8 cellular contexts compared by ENCODE assay signal in genomic region chr10:22320591-22321155, GRCh38. TPM values are rescaled to one million over a fixed set of nuclear protein-coding genes. Genes with fewer than 3 reads are reported as not detected.
DNase-seq lines count a peak whose midpoint lies in the region; ATAC-seq and TF ChIP-seq lines count a peak whose summit lies in the region.

Gene BMI1 (plus strand): TSS chr10:22321099. CDS start chr10:22326450, 5,351 bp downstream.

- intact Hi-C loops in natural killer cell (cut with micrococcal nuclease), result loop anchor here (5.0 to 10.0 kb wide), 2 partner anchors 318 to 394 kb away; partner anchors contain the start of genes DNAJC1 and PIP4K2A

- H3K27me3 Mint-ChIP-seq in natural killer cell (ENCODE audit: low read depth in 2 of 2) (peaks cover 16 to 30% of the 10 kb centered on the region in 2 donors), type B pancreatic cell (peaks cover 61% of the 10 kb centered on the region)

- TF ChIP-seq CTCF in AG04449 (IDR thresholded peaks at IDR 0.05; ENCODE audit: insufficient read depth, low read length, missing control alignments) (no peak), fibroblast of villous mesenchyme (IDR thresholded peaks at IDR 0.05; ENCODE audit: insufficient read depth, low read depth, low read length) (no peak), natural killer cell (IDR thresholded peaks at IDR 0.05) (no peak), type B pancreatic cell (conservative IDR thresholded peaks at IDR 0.05) (peak; percentile 11)

- H3K4me3 ChIP-seq in AG04449 (ENCODE audit: low read depth, low read length) (peak within 1 kb of the TSS; percentile 66), fibroblast of villous mesenchyme (ENCODE audit: low read depth, low read length) (peak within 1 kb of the TSS; percentile 72)

- H3K9me3 Mint-ChIP-seq in natural killer cell, result no peaks in the 10 kb centered on the region
- no peaks in the 10 kb centered on the region for H3K9me3 Mint-ChIP-seq in type B pancreatic cell

- H3K4me3 Mint-ChIP-seq in natural killer cell (peak within 1 kb of the TSS; percentile 99), type B pancreatic cell (peak within 1 kb of the TSS; percentile 94)

- CTCF ChIA-PET in AG04449 (lab: Yijun Ruan, JAX), result no interaction called here

- peak; percentile 27 for ATAC-seq in GM18867 (IDR thresholded peaks at IDR 0.05; ENCODE audit: unreplicated experiment)
- ATAC-seq in natural killer cell, result peak; percentile 27 to 44 (median 29)

- DNase-seq in AG04449 (ENCODE audit: low read depth, low spot score) (no peak), HuH-7.5 (ENCODE audit: low spot score) (peak; percentile 96), RPMI7951 (ENCODE audit: low read depth) (peak; percentile 81), fibroblast of villous mesenchyme (ENCODE audit: low read depth) (peak; percentile 73), natural killer cell (peak; percentile 54), type B pancreatic cell (ENCODE audit: extremely low spot score, unreplicated experiment) (peak; percentile 84)
- peak; percentile 71 for DNase-seq in activated naive CD4-positive, alpha-beta T cell treated with anti-CD3 and anti-CD28 coated beads, Interleukin-2, amount 50 U/mL, for 16 hours

- H3K36me3 Mint-ChIP-seq in natural killer cell (no peaks in the 10 kb centered on the region), type B pancreatic cell (peaks cover 4% of the 10 kb centered on the region)

- H3K4me1 Mint-ChIP-seq in natural killer cell (peaks cover 41 to 58% of the 10 kb centered on the region in 2 donors), type B pancreatic cell (ENCODE audit: unreplicated experiment) (peaks cover 51% of the 10 kb centered on the region)

- H3K27ac Mint-ChIP-seq in natural killer cell (peak within 1 kb of the TSS; percentile 94 to 98), type B pancreatic cell (peak within 1 kb of the TSS; percentile 92)

- POLR2A ChIA-PET in AG04449 (lab: Yijun Ruan, JAX), result interaction anchor here (1.8 to 2.0 kb wide), 2 partner anchors 20 to 116 kb away, joined by 4 to 9 read pairs; no protein-coding TSS in a partner anchor

RNA-seq across cellular contexts. Expression of gene BMI1, which starts in this region (rescaled TPM):
- total RNA-seq in RPMI7951 (2014; rRNA removed; shearing (Covaris generic)), result 95.8 and 114 TPM in 2 replicates
- total RNA-seq in fibroblast of villous mesenchyme (43.2 and 49.0 TPM in 2 replicates), natural killer cell (10 to 100 TPM; 60.5 to 69.8 (median 66.4) TPM), type B pancreatic cell (ENCODE audit: low replicate concordance) (28.9 and 36.6 TPM in 2 replicates)
